8 cellular contexts compared by ENCODE assay signal in genomic region chr20:50729925-50730764, GRCh38. TPM values are rescaled to one million over a fixed set of nuclear protein-coding genes. Genes with fewer than 3 reads are reported as not detected.
DNase-seq lines count a peak whose midpoint lies in the region; ATAC-seq and TF ChIP-seq lines count a peak whose summit lies in the region.

No MANE protein-coding gene starts in this region.

- H3K36me3 Mint-ChIP-seq in activated CD4-positive, alpha-beta T cell treated with anti-CD3 and anti-CD28 coated beads, Interleukin-2, amount 10 ng/mL, durations not matched to agents 24 days and 14 days (ENCODE audit: low read depth) = peaks cover 7% of the 10 kb centered on the region
- H3K36me3 Mint-ChIP-seq in progenitor cell of endocrine pancreas (ENCODE audit: insufficient read depth) = peaks cover 3% of the 10 kb centered on the region

- H3K4me3 ChIP-seq in WERI-Rb-1 (ENCODE audit: low read depth, low read length) = peak overlapping the region; percentile 70

- intact Hi-C loops in activated CD4-positive, alpha-beta T cell treated with anti-CD3 and anti-CD28 coated beads, Interleukin-2, amount 10 ng/mL, durations not matched to agents 24 days and 14 days (cut with micrococcal nuclease) = loop anchor here (2.0 to 10.0 kb wide), 7 partner anchors 17 to 748 kb away; partner anchors contain the start of genes CEBPB, PTPN1, SNAI1 and UBE2V1

- ATAC-seq in HG03280 (IDR thresholded peaks at IDR 0.05; ENCODE audit: unreplicated experiment) = no peak
- no peak for ATAC-seq in HG02610 (IDR thresholded peaks at IDR 0.05; ENCODE audit: unreplicated experiment)

- no peaks in the 10 kb centered on the region for H3K9me3 ChIP-seq in WERI-Rb-1 (ENCODE audit: severe bottlenecking)

- H3K4me1 Mint-ChIP-seq in activated CD4-positive, alpha-beta T cell treated with anti-CD3 and anti-CD28 coated beads, Interleukin-2, amount 10 ng/mL, durations not matched to agents 24 days and 14 days = peaks cover 28% of the 10 kb centered on the region
- H3K4me1 Mint-ChIP-seq in progenitor cell of endocrine pancreas (ENCODE audit: low read depth) = peaks cover 32% of the 10 kb centered on the region

- peak overlapping the region; percentile 86 for H3K4me3 Mint-ChIP-seq in activated CD4-positive, alpha-beta T cell treated with anti-CD3 and anti-CD28 coated beads, Interleukin-2, amount 10 ng/mL, durations not matched to agents 24 days and 14 days
- H3K4me3 Mint-ChIP-seq in progenitor cell of endocrine pancreas (ENCODE audit: low read depth) = peak overlapping the region; percentile 94

- H3K27me3 Mint-ChIP-seq in activated CD4-positive, alpha-beta T cell treated with anti-CD3 and anti-CD28 coated beads, Interleukin-2, amount 10 ng/mL, durations not matched to agents 24 days and 14 days = no peaks in the 10 kb centered on the region
- no peaks in the 10 kb centered on the region for H3K27me3 Mint-ChIP-seq in progenitor cell of endocrine pancreas

- no peaks in the 10 kb centered on the region for H3K27me3 ChIP-seq in WERI-Rb-1 (ENCODE audit: insufficient read depth, low read depth, severe bottlenecking)

- no peak for TF ChIP-seq CTCF in WERI-Rb-1 (IDR thresholded peaks at IDR 0.05; ENCODE audit: low read depth, low read length)
- TF ChIP-seq CTCF in progenitor cell of endocrine pancreas (IDR thresholded peaks at IDR 0.05; ENCODE audit: unreplicated experiment) = no peak

- peak overlapping the region; percentile 73 for H3K27ac Mint-ChIP-seq in activated CD4-positive, alpha-beta T cell treated with anti-CD3 and anti-CD28 coated beads, Interleukin-2, amount 10 ng/mL, durations not matched to agents 24 days and 14 days
- peak overlapping the region; percentile 93 for H3K27ac Mint-ChIP-seq in progenitor cell of endocrine pancreas

- peak; percentile 63 for DNase-seq in activated CD4-positive, alpha-beta T cell treated with anti-CD3 and anti-CD28 coated beads, Interleukin-2, amount 10 ng/mL, durations not matched to agents 24 days and 14 days
- DNase-seq in activated CD4-positive, alpha-beta T cell treated with anti-CD3 and anti-CD28 coated beads for 48 hours = no peak
- DNase-seq in WERI-Rb-1 (no peak), globus pallidus (ENCODE audit: low spot score) (peak; percentile 23), progenitor cell of endocrine pancreas (ENCODE audit: low spot score, unreplicated experiment) (no peak)
- DNase-seq in effector CD4-positive, alpha-beta T cell = no peak

- peak overlapping the region; percentile 85 for H3K27ac ChIP-seq in WERI-Rb-1

- H3K9me3 Mint-ChIP-seq in activated CD4-positive, alpha-beta T cell treated with anti-CD3 and anti-CD28 coated beads, Interleukin-2, amount 10 ng/mL, durations not matched to agents 24 days and 14 days = no peaks in the 10 kb centered on the region
- H3K9me3 Mint-ChIP-seq in progenitor cell of endocrine pancreas (ENCODE audit: low read depth) = no peaks in the 10 kb centered on the region

- peaks cover 9% of the 10 kb centered on the region for H3K36me3 ChIP-seq in WERI-Rb-1

RNA-seq across cellular contexts. Expression of gene PARD6B, which starts 1.2 kb away (rescaled TPM):
- 6.0 and 7.0 TPM in 2 replicates for total RNA-seq in activated CD4-positive, alpha-beta T cell treated with anti-CD3 and anti-CD28 coated beads, Interleukin-2, amount 10 ng/mL, durations not matched to agents 24 days and 14 days
- total RNA-seq in progenitor cell of endocrine pancreas = 29.7 and 32.9 TPM in 2 replicates

RNA-seq across cellular contexts. Expression of gene RIPOR3, which starts 38.8 kb away (rescaled TPM):
- total RNA-seq in activated CD4-positive, alpha-beta T cell treated with anti-CD3 and anti-CD28 coated beads, Interleukin-2, amount 10 ng/mL, durations not matched to agents 24 days and 14 days = not detected in 2 replicates
- 0.29 and 0.31 TPM in 2 replicates for total RNA-seq in progenitor cell of endocrine pancreas

Comparison
In these comparisons a context has a peak if more than half of its experiments do, and no peak if none do; other contexts are left out.
1. DNase-seq: peak in activated CD4-positive, alpha-beta T cell treated with anti-CD3 and anti-CD28 coated beads, Interleukin-2, amount 10 ng/mL, durations not matched to agents 24 days and 14 days (single experiment) and globus pallidus (single experiment); none in activated CD4-positive, alpha-beta T cell treated with anti-CD3 and anti-CD28 coated beads for 48 hours (single experiment), WERI-Rb-1 (single experiment), progenitor cell of endocrine pancreas (single experiment) and effector CD4-positive, alpha-beta T cell (single experiment).